ENCODE assay signal across 8 cellular contexts in genomic region chr20:62900052-62900691, GRCh38. TPM values are rescaled to one million over a fixed set of nuclear protein-coding genes. Genes with fewer than 3 reads are reported as not detected.
A peak's percentile ranks its signal among the peaks of the same experiment; 100 is the strongest.
DNase-seq lines count a peak whose midpoint lies in the region; ATAC-seq and TF ChIP-seq lines count a peak whose summit lies in the region.

No MANE protein-coding gene starts in this region.

- H3K27ac ChIP-seq in right atrium auricular region, result peak overlapping the region in 1 of 2 donors; percentile 5
- H3K27ac ChIP-seq in rectal smooth muscle tissue (ENCODE audit: low read depth, low read length), result no peak overlapping the region

- peaks cover 44% of the 10 kb centered on the region for H3K36me3 ChIP-seq in right atrium auricular region
- H3K36me3 ChIP-seq in rectal smooth muscle tissue (ENCODE audit: control insufficient read depth, insufficient read depth, low read length), result peaks cover 14% of the 10 kb centered on the region

- peaks cover 22% of the 10 kb centered on the region for H3K4me1 Mint-ChIP-seq in T-helper 2 cell treated with Interferon-gamma antibody and Interleukin-4, amounts not matched to agents 5 μg/mL and 100 μg/mL, for 36 hours (ENCODE audit: low read depth)

- H3K9ac ChIP-seq in rectal smooth muscle tissue (ENCODE audit: low read length), result peak overlapping the region; percentile 12

- peak overlapping the region; percentile 80 for H3K27ac Mint-ChIP-seq in T-helper 2 cell treated with Interferon-gamma antibody and Interleukin-4, amounts not matched to agents 5 μg/mL and 100 μg/mL, for 36 hours

- TF ChIP-seq CTCF in right atrium auricular region (IDR thresholded peaks at IDR 0.05), result peak; percentile 83 to 89

- H3K27me3 ChIP-seq in right atrium auricular region, result no peaks in the 10 kb centered on the region
- no peaks in the 10 kb centered on the region for H3K27me3 ChIP-seq in rectal smooth muscle tissue (ENCODE audit: control insufficient read depth, insufficient read depth, low read length)

- peak overlapping the region; percentile 65 for H3K4me3 Mint-ChIP-seq in T-helper 2 cell treated with Interferon-gamma antibody and Interleukin-4, amounts not matched to agents 5 μg/mL and 100 μg/mL, for 36 hours

- no peaks in the 10 kb centered on the region for H3K9me3 Mint-ChIP-seq in T-helper 2 cell treated with Interferon-gamma antibody and Interleukin-4, amounts not matched to agents 5 μg/mL and 100 μg/mL, for 36 hours

- POLR2A ChIA-PET in HEK293T (lab: Yijun Ruan, JAX), result interaction anchor here (0.8 to 1.5 kb wide), 2 partner anchors 24 to 38 kb away, joined by 3 to 4 read pairs; partner anchors contain the start of gene GID8

- no peak for ATAC-seq in GM18909 (IDR thresholded peaks at IDR 0.05; ENCODE audit: poor library complexity, unreplicated experiment)

- H3K4me1 ChIP-seq in right atrium auricular region (peaks cover 0 to 21% of the 10 kb centered on the region in 2 donors), rectal smooth muscle tissue (ENCODE audit: control insufficient read depth, insufficient read depth, low read length) (peaks cover 17% of the 10 kb centered on the region)

- H3K27me3 Mint-ChIP-seq in T-helper 2 cell treated with Interferon-gamma antibody and Interleukin-4, amounts not matched to agents 5 μg/mL and 100 μg/mL, for 36 hours (ENCODE audit: low read depth), result no peaks in the 10 kb centered on the region

- CTCF ChIA-PET in HEK293T (lab: Yijun Ruan, JAX), result interaction anchor here (0.6 to 2.1 kb wide), 5 partner anchors 14 to 109 kb away, joined by 3 to 7 read pairs (median 3); no protein-coding TSS in a partner anchor

- no peaks in the 10 kb centered on the region for H3K9me3 ChIP-seq in right atrium auricular region

- peaks cover 63% of the 10 kb centered on the region for H3K36me3 Mint-ChIP-seq in T-helper 2 cell treated with Interferon-gamma antibody and Interleukin-4, amounts not matched to agents 5 μg/mL and 100 μg/mL, for 36 hours (ENCODE audit: low read depth)

- H3K4me3 ChIP-seq in right atrium auricular region (no peak overlapping the region), rectal smooth muscle tissue (ENCODE audit: low read length) (peak overlapping the region; percentile 30)

- DNase-seq in GDM1 (lab: John Stamatoyannopoulos, UW) (peak; percentile 31), HEK293T (ENCODE audit: extremely low spot score) (peak; percentile 87), NCI-H128 (lab: John Stamatoyannopoulos, UW; ENCODE audit: unreplicated experiment) (peak; percentile 34), amygdala (lab: John Stamatoyannopoulos, UW) (peak in 53 of 56 donors; percentile 8 to 82 (median 56)), right atrium auricular region (ENCODE audit: low spot score) (peak; percentile 77)
- DNase-seq in T-helper 2 cell treated with Interferon-gamma antibody and Interleukin-4, amounts not matched to agents 5 μg/mL and 100 μg/mL, for 36 hours (ENCODE audit: low spot score), result peak; percentile 53

TF ChIP-seq in HEK293T, 16 proteins besides CTCF, POLR2A, EP300 and RAD21:
- no peak for TF ChIP-seq TARDBP (IDR thresholded peaks at IDR 0.05)
- TF ChIP-seq CTBP1 (IDR thresholded peaks at IDR 0.05; ENCODE audit: borderline replicate concordance), result no peak
- no peak for TF ChIP-seq SUZ12 (IDR thresholded peaks at IDR 0.05)
- TF ChIP-seq, protein P1, sequence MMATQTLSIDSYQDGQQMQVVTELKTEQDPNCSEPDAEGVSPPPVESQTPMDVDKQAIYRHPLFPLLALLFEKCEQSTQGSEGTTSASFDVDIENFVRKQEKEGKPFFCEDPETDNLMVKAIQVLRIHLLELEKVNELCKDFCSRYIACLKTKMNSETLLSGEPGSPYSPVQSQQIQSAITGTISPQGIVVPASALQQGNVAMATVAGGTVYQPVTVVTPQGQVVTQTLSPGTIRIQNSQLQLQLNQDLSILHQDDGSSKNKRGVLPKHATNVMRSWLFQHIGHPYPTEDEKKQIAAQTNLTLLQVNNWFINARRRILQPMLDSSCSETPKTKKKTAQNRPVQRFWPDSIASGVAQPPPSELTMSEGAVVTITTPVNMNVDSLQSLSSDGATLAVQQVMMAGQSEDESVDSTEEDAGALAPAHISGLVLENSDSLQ (IDR thresholded peaks at IDR 0.05), result no peak
- peak; percentile 52 for TF ChIP-seq L3MBTL2 (conservative IDR thresholded peaks at IDR 0.05)

RNA-seq across cellular contexts. Expression of gene DIDO1, which starts 26.1 kb away (rescaled TPM):
- 10 to 100 TPM; 34.7 to 37.5 TPM for total RNA-seq in right atrium auricular region

RNA-seq across cellular contexts. Expression of gene GID8, which starts 37.8 kb away (rescaled TPM):
- 10 to 100 TPM; 16.8 to 18.7 TPM for total RNA-seq in right atrium auricular region

RNA-seq across cellular contexts. Expression of gene TCFL5, which starts 38.5 kb away (rescaled TPM):
- 1 to 10 TPM; 4.8 to 6.4 TPM for total RNA-seq in right atrium auricular region

RNA-seq across cellular contexts. Expression of gene SLC17A9, which starts 52.3 kb away (rescaled TPM):
- total RNA-seq in right atrium auricular region, result 1 to 10 TPM; 1.3 to 1.8 TPM

Comparison
In these comparisons a context has a peak if more than half of its experiments do, and no peak if none do; other contexts are left out.
1. DNase-seq: peak in every context shown above with its lines; median percentile 87 in HEK293T; 77 in right atrium auricular region; 56 in amygdala; 53 in T-helper 2 cell treated with Interferon-gamma antibody and Interleukin-4, amounts not matched to agents 5 μg/mL and 100 μg/mL, for 36 hours; 34 in NCI-H128; 31 in GDM1.